8 cellular contexts compared by ENCODE assay signal in the genomic region with DNA sequence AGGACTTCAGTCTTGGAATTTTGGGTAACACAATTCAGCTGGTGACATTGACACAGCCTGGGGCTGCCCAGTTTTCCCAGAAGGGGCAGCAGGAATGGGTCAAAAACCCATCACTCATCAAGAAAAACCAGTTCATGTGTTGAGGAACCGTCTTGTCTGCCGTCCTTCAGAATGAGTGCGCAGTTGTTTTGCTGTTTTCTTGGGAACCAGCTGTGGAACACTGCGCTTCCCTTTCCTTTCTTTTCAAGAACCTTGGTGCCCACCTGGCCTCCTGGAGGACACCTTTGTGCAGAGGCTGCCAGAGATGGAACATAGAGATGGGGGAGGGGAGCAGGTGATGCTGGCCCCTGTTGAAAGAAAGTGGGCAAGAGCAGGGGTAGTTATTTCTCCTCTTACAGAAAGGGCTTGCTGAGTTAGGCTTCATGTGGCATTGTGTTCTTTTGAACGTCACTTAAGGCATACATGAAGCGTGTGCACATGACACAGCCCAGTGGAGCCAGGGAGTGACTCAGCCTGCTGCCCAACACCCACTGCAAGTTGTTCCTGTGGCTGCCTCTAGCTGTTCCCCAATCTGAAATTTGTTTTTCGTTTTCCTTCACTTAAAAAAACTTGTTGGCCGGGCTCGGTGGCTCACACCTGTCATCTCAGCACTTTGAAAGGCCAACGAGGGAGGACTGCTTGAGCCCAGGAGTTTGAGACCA.
DNase-seq lines count a peak whose midpoint lies in the region; ATAC-seq and TF ChIP-seq lines count a peak whose summit lies in the region.

No MANE protein-coding gene starts in this region.

- peak; percentile 91 for ATAC-seq in GM18909 (IDR thresholded peaks at IDR 0.05; ENCODE audit: poor library complexity, unreplicated experiment)
- ATAC-seq in HG03064 (IDR thresholded peaks at IDR 0.05; ENCODE audit: low read depth, unreplicated experiment), result peak; percentile 75
- ATAC-seq in PC-3, result peak; percentile 100

- POLR2A ChIA-PET in PC-3 (lab: Charles Lee; ENCODE audit: unreplicated experiment), result interaction anchor here (0.6 kb wide), 1 partner anchor 35 kb away, joined by 3 read pairs; no protein-coding TSS in a partner anchor

- no peaks in the 10 kb centered on the region for H3K36me3 ChIP-seq in PC-3 (ENCODE audit: low read depth, low read length)
- no peaks in the 10 kb centered on the region for H3K36me3 ChIP-seq in esophagus (ENCODE audit: control insufficient read depth in 2 of 2, insufficient read depth in 2 of 2, low read length in 1 of 2)
- no peaks in the 10 kb centered on the region for H3K36me3 ChIP-seq in H7 (replicated peaks; ENCODE audit: control insufficient read depth, insufficient read depth, low read length)

- H3K4me3 ChIP-seq in PC-3 (ENCODE audit: low read length) (no peak overlapping the region), esophagus (ENCODE audit: low read depth in 1 of 2, low read length in 2 of 2) (no peak overlapping the region), H7 (ENCODE audit: insufficient read depth, low read depth, low read length) (no peak overlapping the region)

- H3K9ac ChIP-seq in PC-3 (ENCODE audit: low read length), result peak overlapping the region; percentile 30

- no peaks in the 10 kb centered on the region for H3K27me3 ChIP-seq in PC-3 (ENCODE audit: low read length)
- H3K27me3 ChIP-seq in esophagus (ENCODE audit: control insufficient read depth in 1 of 2, insufficient read depth in 2 of 2, low read length in 2 of 2), result no peaks in the 10 kb centered on the region
- no peaks in the 10 kb centered on the region for H3K27me3 ChIP-seq in H7 (ENCODE audit: control insufficient read depth, insufficient read depth, low read length)

- no peaks in the 10 kb centered on the region for H3K9me2 ChIP-seq in PC-3 (replicated peaks; ENCODE audit: low read length)

- H4K20me1 ChIP-seq in PC-3 (ENCODE audit: low read length), result no peaks in the 10 kb centered on the region

- peak overlapping the region; percentile 66 for H3K4me2 ChIP-seq in PC-3 (ENCODE audit: low read length)

- DNase-seq in AG08395 (ENCODE audit: low spot score) (peak; percentile 97), PC-3 (peak; percentile 92), non-pigmented ciliary epithelial cell (ENCODE audit: low read depth) (peak; percentile 94), NCI-H146 treated with DMSO at 0.1 percent for 48 hours (lab: John Stamatoyannopoulos, UW; ENCODE audit: unreplicated experiment) (no peak), H7 (no peak)

- no peaks in the 10 kb centered on the region for H3F3A ChIP-seq in PC-3 (ENCODE audit: low read length, unreplicated experiment)

- H3K27ac ChIP-seq in PC-3 (ENCODE audit: low read length) (peak overlapping the region; percentile 78), esophagus (ENCODE audit: low read depth in 2 of 2, low read length in 1 of 2) (peak overlapping the region; percentile 13 to 80)

- CTCF ChIA-PET in PC-3 (lab: Charles Lee), result no interaction called here

- H2AFZ ChIP-seq in PC-3 (ENCODE audit: low read length), result peak overlapping the region; percentile 72

- intact Hi-C loops in PC-3 (cut with micrococcal nuclease), result loop anchor here (2.0 to 5.0 kb wide), 3 partner anchors 65 to 113 kb away; partner anchors contain the start of gene TNS3

- WGBS in esophagus, 2 donors, result 49 to 67% methylated on average over 10 of the region's 10 CpGs

- TSS peak; percentile 46 for BruUV-seq in PC-3 (replicated peaks; lab: Mats Ljungman, UMichigan)

- no peaks in the 10 kb centered on the region for H3K79me2 ChIP-seq in PC-3 (ENCODE audit: low read length)

- H3K9me3 ChIP-seq in PC-3 (ENCODE audit: low read length) (no peaks in the 10 kb centered on the region), esophagus (ENCODE audit: control insufficient read depth in 2 of 2, insufficient read depth in 1 of 2, low read depth in 1 of 2, low read length in 1 of 2) (no peaks in the 10 kb centered on the region)

- H3K4me1 ChIP-seq in PC-3 (ENCODE audit: insufficient read depth, low read length) (peaks cover 14% of the 10 kb centered on the region), esophagus (ENCODE audit: control insufficient read depth in 2 of 2, insufficient read depth in 2 of 2, low read length in 1 of 2) (peaks cover 2 to 8% of the 10 kb centered on the region in 2 donors)

- no peak for TF ChIP-seq CTCF in PC-3 (conservative IDR thresholded peaks at IDR 0.05; ENCODE audit: low read depth, low read length)

Comparison
In these comparisons a context has a peak if more than half of its experiments do, and no peak if none do; other contexts are left out.
1. DNase-seq: peak in AG08395 (single experiment), PC-3 (single experiment) and non-pigmented ciliary epithelial cell (single experiment); none in NCI-H146 treated with DMSO at 0.1 percent for 48 hours (single experiment) and H7 (single experiment).
2. Peak in every context shown above with its lines, with median percentiles within 50 percentile points of each other: ATAC-seq.